ENCODE assay signal across 13 cellular contexts in the genomic region with DNA sequence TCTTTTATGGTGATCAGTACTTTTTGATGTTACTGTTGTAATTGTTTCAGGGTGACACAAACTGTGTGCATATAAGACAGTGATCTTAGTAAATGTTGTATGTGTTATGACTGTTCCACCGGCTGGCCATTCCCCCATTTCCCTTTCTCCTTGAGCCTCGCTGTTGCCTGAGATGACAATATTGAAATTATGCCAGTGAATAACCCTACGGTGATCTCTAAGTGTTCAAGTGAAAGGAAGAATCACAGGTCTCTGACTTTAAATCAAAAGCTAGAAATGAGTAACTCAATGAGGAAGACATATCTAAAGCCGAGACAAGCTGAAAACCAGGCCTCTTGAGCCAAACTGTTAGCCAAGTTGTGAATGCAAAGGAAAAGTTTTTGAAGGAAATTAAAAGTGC. TPM values are rescaled to one million over a fixed set of nuclear protein-coding genes. Genes with fewer than 3 reads are reported as not detected.
DNase-seq lines count a peak whose midpoint lies in the region; ATAC-seq and TF ChIP-seq lines count a peak whose summit lies in the region.
"Had no signal": no experiment of that assay in that cellular context is flagged by ENCODE, and none has a peak within 500 bp of the region (broad histone marks: within the 10 kb centered on the region; RNA-seq: fewer than 3 reads in every experiment).

No MANE protein-coding gene starts in this region.

- H3K36me3 Mint-ChIP-seq in activated T-cell treated with anti-CD3 and anti-CD28 coated beads, Interleukin-2, amount 50 U/mL, for 72 hours (ENCODE audit: insufficient read depth in 2 of 2) = peaks cover 10 to 16% of the 10 kb centered on the region in 2 donors
- peaks cover 5 to 26% (median 18%) of the 10 kb centered on the region in 3 donors for H3K36me3 Mint-ChIP-seq in CD8-positive, alpha-beta memory T cell

- H3K27me3 ChIP-seq in suprapubic skin = no peaks in the 10 kb centered on the region
- no peaks in the 10 kb centered on the region for H3K27me3 ChIP-seq in CD8-positive, alpha-beta memory T cell (ENCODE audit: insufficient read depth, low read length, poor library complexity, severe bottlenecking)
- H3K27me3 ChIP-seq: neutrophil had no signal

- H3K27ac Mint-ChIP-seq in activated T-cell treated with anti-CD3 and anti-CD28 coated beads, Interleukin-2, amount 50 U/mL, for 72 hours = peak overlapping the region; percentile 30
- H3K27ac Mint-ChIP-seq in CD8-positive, alpha-beta memory T cell = peak overlapping the region in 1 of 8 donors; percentile 55
- H3K27ac Mint-ChIP-seq: activated naive CD8-positive, alpha-beta T cell treated with anti-CD3 and anti-CD28 coated beads for 36 hours had no signal

- no peak overlapping the region for H3K27ac ChIP-seq in suprapubic skin
- H3K27ac ChIP-seq in CD8-positive, alpha-beta memory T cell (ENCODE audit: low read depth, low read length) = no peak overlapping the region
- H3K27ac ChIP-seq: neutrophil had no signal

- CTCF ChIA-PET in CD8-positive, alpha-beta memory T cell (lab: Charles Lee) = no interaction called here

- 87% methylated on average over 4 of the region's 4 CpGs for WGBS in suprapubic skin

- peaks cover 4 to 7% of the 10 kb centered on the region in 2 donors for H3K9me3 Mint-ChIP-seq in activated T-cell treated with anti-CD3 and anti-CD28 coated beads, Interleukin-2, amount 50 U/mL, for 72 hours
- H3K9me3 Mint-ChIP-seq in CD8-positive, alpha-beta memory T cell = peaks cover 8 to 15% (median 10%) of the 10 kb centered on the region in 5 donors
- H3K9me3 Mint-ChIP-seq: central memory CD8-positive, alpha-beta T cell had no signal

- TF ChIP-seq CTCF in suprapubic skin (IDR thresholded peaks at IDR 0.05) = no peak

- no peaks in the 10 kb centered on the region for H3K9me3 ChIP-seq in suprapubic skin
- no peaks in the 10 kb centered on the region for H3K9me3 ChIP-seq in CD8-positive, alpha-beta memory T cell (ENCODE audit: low read length)
- H3K9me3 ChIP-seq: neutrophil had no signal

- peaks cover 22% of the 10 kb centered on the region for H3K4me1 Mint-ChIP-seq in activated T-cell treated with anti-CD3 and anti-CD28 coated beads, Interleukin-2, amount 50 U/mL, for 72 hours (ENCODE audit: low read depth)
- H3K4me1 Mint-ChIP-seq in CD8-positive, alpha-beta memory T cell = peaks cover 24 to 37% (median 31%) of the 10 kb centered on the region in 3 donors
- H3K4me1 Mint-ChIP-seq: activated naive CD8-positive, alpha-beta T cell treated with anti-CD3 and anti-CD28 coated beads for 36 hours had no signal

- POLR2A ChIA-PET in CD8-positive, alpha-beta memory T cell (lab: Charles Lee) = no interaction called here

- peak overlapping the region in 1 of 2 donors; percentile 48 for H3K4me3 Mint-ChIP-seq in activated T-cell treated with anti-CD3 and anti-CD28 coated beads, Interleukin-2, amount 50 U/mL, for 72 hours
- H3K4me3 Mint-ChIP-seq in CD8-positive, alpha-beta memory T cell = no peak overlapping the region
- H3K4me3 Mint-ChIP-seq: activated naive CD8-positive, alpha-beta T cell treated with anti-CD3 and anti-CD28 coated beads for 36 hours; central memory CD8-positive, alpha-beta T cell had no signal

- TF ChIP-seq POLR2A in suprapubic skin (IDR thresholded peaks at IDR 0.05) = no peak

- DNase-seq in activated T-cell treated with anti-CD3 and anti-CD28 coated beads, Interleukin-2, amount 50 U/mL, for 72 hours = peak; percentile 23 to 54
- DNase-seq in activated T-cell treated with anti-CD3 and anti-CD28 coated beads, Interleukin-2, amount 50 U/mL, for 48 hours = no peak
- DNase-seq in kidney tubule cell (ENCODE audit: low spot score) = peak; percentile 10
- DNase-seq in suprapubic skin (ENCODE audit: low spot score in 2 of 2) = no peak
- no peak for DNase-seq in stimulated activated CD4-positive, alpha-beta T cell treated with anti-CD3 and anti-CD28 coated beads, Interleukin-4, amount 100 ng/mL, for 1 hour
- DNase-seq in CD8-positive, alpha-beta memory T cell = no peak
- DNase-seq: activated naive CD8-positive, alpha-beta T cell treated with anti-CD3 and anti-CD28 coated beads for 36 hours; NCI-H1048; T1000 had no signal

- H3K4me1 ChIP-seq in suprapubic skin = no peaks in the 10 kb centered on the region
- H3K4me1 ChIP-seq in CD8-positive, alpha-beta memory T cell (ENCODE audit: insufficient read depth, low read length) = no peaks in the 10 kb centered on the region

- no peak for TF ChIP-seq EP300 in suprapubic skin (IDR thresholded peaks at IDR 0.05)

- H3K4me3 ChIP-seq in suprapubic skin = no peak overlapping the region
- H3K4me3 ChIP-seq in CD8-positive, alpha-beta memory T cell (ENCODE audit: low read length) = no peak overlapping the region

- peak; percentile 92 to 97 for ATAC-seq in activated T-cell treated with anti-CD3 and anti-CD28 coated beads, Interleukin-2, amount 50 U/mL, for 72 hours (replicated peaks in 1 of 2)
- ATAC-seq in GM21390 (IDR thresholded peaks at IDR 0.05; ENCODE audit: unreplicated experiment) (peak; percentile 77), HG03103 (IDR thresholded peaks at IDR 0.05; ENCODE audit: low read depth, unreplicated experiment) (peak; percentile 60)

- H3K36me3 ChIP-seq in suprapubic skin = peaks cover 5% of the 10 kb centered on the region
- H3K36me3 ChIP-seq in CD8-positive, alpha-beta memory T cell (ENCODE audit: insufficient read depth, low read length) = no peaks in the 10 kb centered on the region
- H3K36me3 ChIP-seq: neutrophil had no signal

- no peaks in the 10 kb centered on the region for H3K27me3 Mint-ChIP-seq in activated T-cell treated with anti-CD3 and anti-CD28 coated beads, Interleukin-2, amount 50 U/mL, for 72 hours (ENCODE audit: low read depth)
- no peaks in the 10 kb centered on the region for H3K27me3 Mint-ChIP-seq in CD8-positive, alpha-beta memory T cell
- H3K27me3 Mint-ChIP-seq: activated naive CD8-positive, alpha-beta T cell treated with anti-CD3 and anti-CD28 coated beads for 36 hours; central memory CD8-positive, alpha-beta T cell had no signal

RNA-seq across cellular contexts. Expression of a gene that starts 32.3 kb away (rescaled TPM):
- total RNA-seq in activated T-cell treated with anti-CD3 and anti-CD28 coated beads, Interleukin-2, amount 50 U/mL, for 72 hours = 10 to 100 TPM; 19.5 to 20.8 TPM
- total RNA-seq in suprapubic skin = 100 to 1,000 TPM; 123 to 156 (median 132) TPM
- total RNA-seq in CD8-positive, alpha-beta memory T cell = 10 to 100 TPM; 26.9 to 32.1 TPM
- polyA plus RNA-seq in CD8-positive, alpha-beta memory T cell = 50.1 TPM

Comparison
In these comparisons a context has a peak if more than half of its experiments do, and no peak if none do; other contexts are left out.
1. DNase-seq: peak in activated T-cell treated with anti-CD3 and anti-CD28 coated beads, Interleukin-2, amount 50 U/mL, for 72 hours (2 of 2) and kidney tubule cell (single experiment); none in activated T-cell treated with anti-CD3 and anti-CD28 coated beads, Interleukin-2, amount 50 U/mL, for 48 hours (0 of 2), suprapubic skin (0 of 2), stimulated activated CD4-positive, alpha-beta T cell treated with anti-CD3 and anti-CD28 coated beads, Interleukin-4, amount 100 ng/mL, for 1 hour (single experiment) and CD8-positive, alpha-beta memory T cell (0 of 5).
2. Peak in every context shown above with its lines, with median percentiles within 50 percentile points of each other: ATAC-seq.